28 cellular contexts compared by ENCODE assay signal in genomic region chr2:55760125-55760524, GRCh38.
"Had no signal": no experiment of that assay in that cellular context is flagged by ENCODE, and none has a peak within 500 bp of the region (broad histone marks: within the 10 kb centered on the region; RNA-seq: fewer than 3 reads in every experiment).

No MANE protein-coding gene starts in this region.

- H3K27me3 ChIP-seq: ascending aorta had no signal

- ATAC-seq: activated CD4-positive, alpha-beta T cell treated with anti-CD3 and anti-CD28 coated beads for 36 hours; activated CD8-positive, alpha-beta T cell treated with anti-CD3 and anti-CD28 coated beads for 36 hours; activated naive CD8-positive, alpha-beta T cell treated with anti-CD3 and anti-CD28 coated beads, Interleukin-2, amount 50 U/mL, for 24 hours; activated T-cell treated with anti-CD3 and anti-CD28 coated beads, Interleukin-2, amount 50 U/mL, for 4 hours; activated T-helper 17 cell treated with anti-CD3 and anti-CD28 coated beads, Interleukin-2, amount 50 U/mL, for 72 hours; esophagus mucosa had no signal

- H3K9me3 ChIP-seq: ascending aorta had no signal

- DNase-seq: activated CD4-positive, alpha-beta T cell treated with anti-CD3 and anti-CD28 coated beads for 36 hours; activated CD4-positive, alpha-beta T cell treated with anti-CD3 and anti-CD28 coated beads, Interleukin-2, amount 10 ng/mL, durations not matched to agents 7 days and 5 days; activated CD4-positive, alpha-beta T cell treated with anti-CD3 and anti-CD28 coated beads, Interleukin-2, amount 50 U/mL, for 48 hours; activated CD4-positive, CD25-positive, alpha-beta regulatory T cell; activated CD4-positive, CD25-positive, alpha-beta regulatory T cell treated with anti-CD3 and anti-CD28 coated beads, Interleukin-2, amount 50 U/mL, for 72 hours; activated CD8-positive, alpha-beta memory T cell treated with anti-CD3 and anti-CD28 coated beads for 24 hours; activated CD8-positive, alpha-beta T cell treated with anti-CD3 and anti-CD28 coated beads for 36 hours; activated effector memory CD4-positive, alpha-beta T cell treated with Interleukin-2 at 50 U/mL for 16 hours; activated gamma-delta T cell treated with Interleukin-2 at 50 U/mL for 16 hours; activated naive CD4-positive, alpha-beta T cell treated with anti-CD3 and anti-CD28 coated beads for 36 hours; activated naive CD8-positive, alpha-beta T cell treated with anti-CD3 and anti-CD28 coated beads for 36 hours; activated naive CD8-positive, alpha-beta T cell treated with anti-CD3 and anti-CD28 coated beads, Interleukin-2, amount 50 U/mL, for 24 hours; activated T-cell treated with anti-CD3 and anti-CD28 coated beads, Interleukin-2, amount 50 U/mL, for 4 hours; dorsolateral prefrontal cortex; effector memory CD4-positive, alpha-beta T cell; endodermal cell; foreskin fibroblast; head of caudate nucleus; T-helper 1 cell; T-helper 2 cell had no signal

- H3K36me3 Mint-ChIP-seq: activated naive CD4-positive, alpha-beta T cell treated with anti-CD3 and anti-CD28 coated beads, Interleukin-2, amount 50 U/mL, for 24 hours; activated naive CD8-positive, alpha-beta T cell treated with anti-CD3 and anti-CD28 coated beads for 36 hours; brain had no signal

- H3K27me3 Mint-ChIP-seq: brain had no signal

- H3K27ac ChIP-seq: ascending aorta, coronary artery, dorsolateral prefrontal cortex had no signal

- H3K4me1 Mint-ChIP-seq: activated CD4-positive, alpha-beta T cell treated with anti-CD3 and anti-CD28 coated beads for 36 hours; activated CD4-positive, alpha-beta T cell treated with anti-CD3 and anti-CD28 coated beads, Interleukin-2, amount 10 ng/mL, durations not matched to agents 7 days and 5 days; activated naive CD4-positive, alpha-beta T cell treated with anti-CD3 and anti-CD28 coated beads, Interleukin-2, amount 50 U/mL, for 24 hours; activated naive CD8-positive, alpha-beta T cell treated with anti-CD3 and anti-CD28 coated beads for 36 hours; activated naive CD8-positive, alpha-beta T cell treated with anti-CD3 and anti-CD28 coated beads, Interleukin-2, amount 50 U/mL, for 24 hours; activated T-helper 17 cell treated with anti-CD3 and anti-CD28 coated beads, Interleukin-2, amount 50 U/mL, for 72 hours; brain; central memory CD8-positive, alpha-beta T cell; endodermal cell had no signal

- H3K36me3 ChIP-seq: ascending aorta had no signal

- H3K4me3 ChIP-seq: ascending aorta, coronary artery, dorsolateral prefrontal cortex had no signal

- H3K9me3 Mint-ChIP-seq: activated CD4-positive, alpha-beta T cell treated with anti-CD3 and anti-CD28 coated beads, Interleukin-2, amount 10 ng/mL, durations not matched to agents 7 days and 5 days; activated CD8-positive, alpha-beta T cell treated with anti-CD3 and anti-CD28 coated beads for 36 hours; activated naive CD4-positive, alpha-beta T cell treated with anti-CD3 and anti-CD28 coated beads for 36 hours; activated naive CD4-positive, alpha-beta T cell treated with anti-CD3 and anti-CD28 coated beads, Interleukin-2, amount 50 U/mL, for 24 hours; activated naive CD8-positive, alpha-beta T cell treated with anti-CD3 and anti-CD28 coated beads for 36 hours; activated naive CD8-positive, alpha-beta T cell treated with anti-CD3 and anti-CD28 coated beads, Interleukin-2, amount 50 U/mL, for 24 hours; activated T-cell treated with anti-CD3 and anti-CD28 coated beads, Interleukin-2, amount 50 U/mL, for 4 hours; activated T-helper 17 cell treated with anti-CD3 and anti-CD28 coated beads, Interleukin-2, amount 50 U/mL, for 72 hours; brain; central memory CD8-positive, alpha-beta T cell; dendritic cell treated with granulocyte-macrophage colony-stimulating factor and Interleukin-4, amounts not matched to agents 40 ng/mL and 50 ng/mL, for 4 days; endodermal cell had no signal

- H3K27ac Mint-ChIP-seq: activated CD4-positive, alpha-beta T cell treated with anti-CD3 and anti-CD28 coated beads for 36 hours; activated CD4-positive, alpha-beta T cell treated with anti-CD3 and anti-CD28 coated beads, Interleukin-2, amount 10 ng/mL, durations not matched to agents 7 days and 5 days; activated CD8-positive, alpha-beta T cell treated with anti-CD3 and anti-CD28 coated beads for 36 hours; activated naive CD4-positive, alpha-beta T cell treated with anti-CD3 and anti-CD28 coated beads for 36 hours; activated naive CD4-positive, alpha-beta T cell treated with anti-CD3 and anti-CD28 coated beads, Interleukin-2, amount 50 U/mL, for 24 hours; activated naive CD8-positive, alpha-beta T cell treated with anti-CD3 and anti-CD28 coated beads for 36 hours; activated naive CD8-positive, alpha-beta T cell treated with anti-CD3 and anti-CD28 coated beads, Interleukin-2, amount 50 U/mL, for 24 hours; activated T-helper 17 cell treated with anti-CD3 and anti-CD28 coated beads, Interleukin-2, amount 50 U/mL, for 72 hours; brain; dendritic cell treated with granulocyte-macrophage colony-stimulating factor and Interleukin-4, amounts not matched to agents 40 ng/mL and 50 ng/mL, for 4 days; endodermal cell had no signal

- H3K4me3 Mint-ChIP-seq: activated CD4-positive, alpha-beta T cell treated with anti-CD3 and anti-CD28 coated beads for 36 hours; activated CD4-positive, alpha-beta T cell treated with anti-CD3 and anti-CD28 coated beads, Interleukin-2, amount 10 ng/mL, durations not matched to agents 7 days and 5 days; activated CD8-positive, alpha-beta T cell treated with anti-CD3 and anti-CD28 coated beads for 36 hours; activated naive CD4-positive, alpha-beta T cell treated with anti-CD3 and anti-CD28 coated beads for 36 hours; activated naive CD4-positive, alpha-beta T cell treated with anti-CD3 and anti-CD28 coated beads, Interleukin-2, amount 50 U/mL, for 24 hours; activated naive CD8-positive, alpha-beta T cell treated with anti-CD3 and anti-CD28 coated beads for 36 hours; activated naive CD8-positive, alpha-beta T cell treated with anti-CD3 and anti-CD28 coated beads, Interleukin-2, amount 50 U/mL, for 24 hours; activated T-cell treated with anti-CD3 and anti-CD28 coated beads, Interleukin-2, amount 50 U/mL, for 4 hours; activated T-helper 17 cell treated with anti-CD3 and anti-CD28 coated beads, Interleukin-2, amount 50 U/mL, for 72 hours; brain; central memory CD8-positive, alpha-beta T cell; dendritic cell treated with granulocyte-macrophage colony-stimulating factor and Interleukin-4, amounts not matched to agents 40 ng/mL and 50 ng/mL, for 4 days; endodermal cell had no signal
